ENCODE assay signal across 8 cellular contexts in genomic region chr12:6914246-6914947, GRCh38.
A peak's percentile ranks its signal among the peaks of the same experiment; 100 is the strongest.
DNase-seq lines count a peak whose midpoint lies in the region; ATAC-seq and TF ChIP-seq lines count a peak whose summit lies in the region.

Gene ENO2, plus strand, starts transcription at chr12:6914580. Its CDS starts 1,253 bp downstream, at chr12:6915833.

- no peak for TF ChIP-seq CTCF in cardiac fibroblast (IDR thresholded peaks at IDR 0.05; ENCODE audit: low read depth, low read length)

- peak within 1 kb of the TSS; percentile 60 to 91 for H3K4me3 ChIP-seq in cardiac fibroblast (replicated peaks in 1 of 2; ENCODE audit: low read depth in 2 of 2, low read length in 2 of 2)

- peak; percentile 73 for ATAC-seq in GM21825 (IDR thresholded peaks at IDR 0.05; ENCODE audit: unreplicated experiment)

- peak; percentile 44 for DNase-seq in DMS79 (lab: John Stamatoyannopoulos, UW)
- peak; percentile 70 for DNase-seq in NCI-H1092 treated with DMSO at 0.1 percent for 48 hours (lab: John Stamatoyannopoulos, UW)
- DNase-seq in activated CD4-positive, CD25-positive, alpha-beta regulatory T cell (lab: John Stamatoyannopoulos, UW): peak; percentile 53 to 79 (median 70)
- peak; percentile 58 to 68 for DNase-seq in cardiac fibroblast (ENCODE audit: low read depth in 2 of 2)
- DNase-seq in iris pigment epithelial cell (ENCODE audit: low read depth): peak; percentile 67
- peak; percentile 80 for DNase-seq in stimulated activated CD4-positive, alpha-beta T cell treated with anti-CD3 and anti-CD28 coated beads, Interleukin-12 subunit alpha, Interleukin-12 subunit beta, amount 100 ng/mL, for 4 hours
- no peak for DNase-seq in NK-92 treated with Interleukin-12 subunit alpha and Interleukin-12 subunit beta, amount 100 ng/mL, for 24 hours (lab: John Stamatoyannopoulos, UW)
